19 cellular contexts compared by ENCODE assay signal in the genomic region with DNA sequence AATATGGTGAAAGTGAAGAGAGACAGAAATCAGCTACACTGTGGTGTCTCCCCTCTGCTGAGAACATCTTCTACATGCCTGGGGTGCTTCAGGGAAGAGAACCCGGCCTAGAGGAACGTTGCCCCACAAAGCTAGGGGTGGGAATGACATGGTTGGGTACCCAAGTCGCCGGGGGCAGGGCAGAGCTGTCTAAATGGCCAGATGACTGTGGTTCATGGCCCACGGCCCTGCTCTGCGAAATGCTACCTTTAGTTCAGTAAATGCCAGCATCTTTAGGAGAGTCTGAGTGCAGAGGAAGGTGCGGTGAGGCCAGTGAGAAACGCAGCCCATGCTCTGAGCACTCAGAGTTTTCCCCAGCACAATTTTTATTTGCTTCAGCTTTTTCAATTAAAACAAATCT. TPM values are rescaled to one million over a fixed set of nuclear protein-coding genes. Genes with fewer than 3 reads are reported as not detected.
DNase-seq lines count a peak whose midpoint lies in the region; ATAC-seq and TF ChIP-seq lines count a peak whose summit lies in the region.
"Had no signal": no experiment of that assay in that cellular context is flagged by ENCODE, and none has a peak within 500 bp of the region (broad histone marks: within the 10 kb centered on the region; RNA-seq: fewer than 3 reads in every experiment).

No MANE protein-coding gene starts in this region.

- H3K79me2 ChIP-seq in OCI-LY7 (ENCODE audit: insufficient read depth, low read depth, low read length), result peaks cover 88% of the 10 kb centered on the region

- peaks cover 37% of the 10 kb centered on the region for H3K4me1 ChIP-seq in CD4-positive, CD25-positive, alpha-beta regulatory T cell (ENCODE audit: control insufficient read depth, insufficient read depth, low read length, poor library complexity, severe bottlenecking)
- H3K4me1 ChIP-seq in CD4-positive, alpha-beta memory T cell (ENCODE audit: insufficient read depth, low read length), result peaks cover 77% of the 10 kb centered on the region
- H3K4me1 ChIP-seq in OCI-LY7 (ENCODE audit: insufficient read depth, low read length, poor library complexity, severe bottlenecking), result no peaks in the 10 kb centered on the region

- TF ChIP-seq CTCF in GM10248 (IDR thresholded peaks at IDR 0.05; ENCODE audit: control extremely low read depth, extremely low read depth, low read depth, missing control alignments) (no peak), OCI-LY7 (conservative IDR thresholded peaks at IDR 0.05; ENCODE audit: low read length) (no peak), WERI-Rb-1 (IDR thresholded peaks at IDR 0.05; ENCODE audit: low read depth, low read length) (no peak)

- no peak overlapping the region for H3K27ac ChIP-seq in CD4-positive, CD25-positive, alpha-beta regulatory T cell (ENCODE audit: insufficient read depth, low read length, poor library complexity, severe bottlenecking)
- H3K27ac ChIP-seq in CD4-positive, alpha-beta memory T cell (ENCODE audit: low read depth, low read length), result no peak overlapping the region
- H3K27ac ChIP-seq in OCI-LY7 (ENCODE audit: low read depth, low read length, poor library complexity, severe bottlenecking) (no peak overlapping the region), WERI-Rb-1 (no peak overlapping the region)

- peak overlapping the region in 2 of 3 donors; percentile 75 to 81 for H3K27ac Mint-ChIP-seq in CD4-positive, CD25-positive, alpha-beta regulatory T cell
- peak overlapping the region in 4 of 7 donors; percentile 37 to 67 (median 48) for H3K27ac Mint-ChIP-seq in CD4-positive, alpha-beta memory T cell
- peak overlapping the region; percentile 22 for H3K27ac Mint-ChIP-seq in activated CD8-positive, alpha-beta T cell treated with anti-CD3 and anti-CD28 coated beads, Interleukin-2, amount 10 ng/mL, durations not matched to agents 7 days and 5 days
- peak overlapping the region in 7 of 10 donors; percentile 38 to 80 (median 60) for H3K27ac Mint-ChIP-seq in naive thymus-derived CD8-positive, alpha-beta T cell

- peaks cover 35% of the 10 kb centered on the region for H3K36me3 Mint-ChIP-seq in CD4-positive, CD25-positive, alpha-beta regulatory T cell
- peaks cover 21 to 67% of the 10 kb centered on the region in 2 donors for H3K36me3 Mint-ChIP-seq in CD4-positive, alpha-beta memory T cell
- peaks cover 69% of the 10 kb centered on the region for H3K36me3 Mint-ChIP-seq in activated CD8-positive, alpha-beta T cell treated with anti-CD3 and anti-CD28 coated beads, Interleukin-2, amount 10 ng/mL, durations not matched to agents 7 days and 5 days (ENCODE audit: low read depth)
- H3K36me3 Mint-ChIP-seq in naive thymus-derived CD8-positive, alpha-beta T cell, result peaks cover 0 to 61% (median 18%) of the 10 kb centered on the region in 3 donors

- no peak overlapping the region for H3K4me2 ChIP-seq in OCI-LY7 (ENCODE audit: low read length)
- H3K4me2 ChIP-seq: SK-N-SH had no signal

- POLR2A ChIA-PET in CD4-positive, alpha-beta memory T cell (lab: Charles Lee; ENCODE audit: partially characterized antibody), result interaction anchor here (1.1 to 2.3 kb wide), 2 partner anchors 12 to 102 kb away, joined by 3 to 6 read pairs; no protein-coding TSS in a partner anchor
- POLR2A ChIA-PET in activated CD8-positive, alpha-beta T cell treated with anti-CD3 and anti-CD28 coated beads, Interleukin-2, amount 10 ng/mL, durations not matched to agents 7 days and 5 days (lab: Charles Lee), result interaction anchor here (1.3 kb wide), 1 partner anchor 11 kb away, joined by 4 read pairs; no protein-coding TSS in a partner anchor
- POLR2A ChIA-PET in naive thymus-derived CD8-positive, alpha-beta T cell (lab: Charles Lee), result no interaction called here
- POLR2A ChIA-PET in GM10248 (lab: Yijun Ruan, JAX) (no interaction called here), OCI-LY7 (lab: Charles Lee) (no interaction called here)

- H3K4me1 Mint-ChIP-seq in CD4-positive, CD25-positive, alpha-beta regulatory T cell, result peaks cover 13 to 83% (median 51%) of the 10 kb centered on the region in 4 donors
- H3K4me1 Mint-ChIP-seq in CD4-positive, alpha-beta memory T cell, result peaks cover 57 to 90% (median 72%) of the 10 kb centered on the region in 4 donors
- H3K4me1 Mint-ChIP-seq in activated CD8-positive, alpha-beta T cell treated with anti-CD3 and anti-CD28 coated beads, Interleukin-2, amount 10 ng/mL, durations not matched to agents 7 days and 5 days (ENCODE audit: low read depth), result peaks cover 66% of the 10 kb centered on the region
- H3K4me1 Mint-ChIP-seq in naive thymus-derived CD8-positive, alpha-beta T cell, result peaks cover 40 to 86% (median 84%) of the 10 kb centered on the region in 4 donors

- intact Hi-C loops in CD4-positive, alpha-beta memory T cell (cut with micrococcal nuclease), result no loop called here
- intact Hi-C loops in OCI-LY7 (cut with micrococcal nuclease; ENCODE audit: unreplicated experiment), result no loop called here

- H4K20me1 ChIP-seq in OCI-LY7 (ENCODE audit: insufficient read depth, low read length), result peaks cover 11% of the 10 kb centered on the region; the same call in 1 of the 2 replicates

- no peak for ATAC-seq in CD4-positive, CD25-positive, alpha-beta regulatory T cell (ENCODE audit: low read depth in 2 of 2)
- ATAC-seq in activated CD8-positive, alpha-beta T cell treated with anti-CD3 and anti-CD28 coated beads, Interleukin-2, amount 10 ng/mL, durations not matched to agents 7 days and 5 days, result no peak
- no peak for ATAC-seq in naive thymus-derived CD8-positive, alpha-beta T cell

- H2AFZ ChIP-seq in OCI-LY7 (ENCODE audit: low read length), result no peak overlapping the region

- no peaks in the 10 kb centered on the region for H3K27me3 Mint-ChIP-seq in CD4-positive, CD25-positive, alpha-beta regulatory T cell
- H3K27me3 Mint-ChIP-seq in CD4-positive, alpha-beta memory T cell, result no peaks in the 10 kb centered on the region
- H3K27me3 Mint-ChIP-seq in activated CD8-positive, alpha-beta T cell treated with anti-CD3 and anti-CD28 coated beads, Interleukin-2, amount 10 ng/mL, durations not matched to agents 7 days and 5 days (ENCODE audit: low read depth), result no peaks in the 10 kb centered on the region
- H3K27me3 Mint-ChIP-seq in naive thymus-derived CD8-positive, alpha-beta T cell, result no peaks in the 10 kb centered on the region

- CTCF ChIA-PET in CD4-positive, alpha-beta memory T cell (lab: Charles Lee; ENCODE audit: partially characterized antibody), result no interaction called here
- CTCF ChIA-PET in activated CD8-positive, alpha-beta T cell treated with anti-CD3 and anti-CD28 coated beads, Interleukin-2, amount 10 ng/mL, durations not matched to agents 7 days and 5 days (lab: Charles Lee), result no interaction called here
- CTCF ChIA-PET in GM10248 (lab: Yijun Ruan, JAX) (no interaction called here), OCI-LY7 (lab: Charles Lee; ENCODE audit: unreplicated experiment) (no interaction called here)

- no peaks in the 10 kb centered on the region for H3K9me2 ChIP-seq in OCI-LY7 (ENCODE audit: insufficient read depth, low read length)
- H3K9me2 ChIP-seq: SK-N-SH had no signal

- no peaks in the 10 kb centered on the region for H3K9me3 ChIP-seq in CD4-positive, CD25-positive, alpha-beta regulatory T cell (ENCODE audit: control insufficient read depth in 2 of 2, low read length in 2 of 2)
- no peaks in the 10 kb centered on the region for H3K9me3 ChIP-seq in CD4-positive, alpha-beta memory T cell (ENCODE audit: control insufficient read depth in 1 of 2, low read length in 2 of 2)
- H3K9me3 ChIP-seq in OCI-LY7 (ENCODE audit: low read length) (no peaks in the 10 kb centered on the region), WERI-Rb-1 (ENCODE audit: severe bottlenecking) (no peaks in the 10 kb centered on the region)
- H3K9me3 ChIP-seq: MG63, SK-N-SH had no signal

- no peak for DNase-seq in CD4-positive, CD25-positive, alpha-beta regulatory T cell
- no peak for DNase-seq in CD4-positive, alpha-beta memory T cell
- DNase-seq in activated CD8-positive, alpha-beta T cell treated with anti-CD3 and anti-CD28 coated beads, Interleukin-2, amount 10 ng/mL, durations not matched to agents 7 days and 5 days, result no peak
- no peak for DNase-seq in naive thymus-derived CD8-positive, alpha-beta T cell
- DNase-seq in GM10248 (ENCODE audit: extremely low spot score), result no peak
- DNase-seq in OCI-LY7 (ENCODE audit: low spot score), result no peak
- no peak for DNase-seq in WERI-Rb-1
- DNase-seq: EL, GF-D8, Kasumi-1, MG63, NCI-H1092, NCI-H1436, NCI-H187 treated with DMSO at 0.1 percent for 48 hours, NCI-H2107, NCI-H510A, NCI-H748 treated with DMSO at 0.1 percent for 48 hours, SIG-M5, SK-N-SH had no signal

- H3K4me3 ChIP-seq in CD4-positive, CD25-positive, alpha-beta regulatory T cell (ENCODE audit: low read depth, low read length), result no peak overlapping the region
- H3K4me3 ChIP-seq in CD4-positive, alpha-beta memory T cell (ENCODE audit: low read length in 2 of 2), result no peak overlapping the region
- H3K4me3 ChIP-seq in OCI-LY7 (ENCODE audit: low read depth, low read length, poor library complexity, severe bottlenecking) (no peak overlapping the region), WERI-Rb-1 (ENCODE audit: low read depth, low read length) (no peak overlapping the region)
- H3K4me3 ChIP-seq: MG63 had no signal

- H3K27me3 ChIP-seq in CD4-positive, CD25-positive, alpha-beta regulatory T cell (ENCODE audit: control insufficient read depth, insufficient read depth, low read length), result no peaks in the 10 kb centered on the region
- H3K27me3 ChIP-seq in CD4-positive, alpha-beta memory T cell (ENCODE audit: insufficient read depth, low read length), result no peaks in the 10 kb centered on the region
- H3K27me3 ChIP-seq in WERI-Rb-1 (ENCODE audit: insufficient read depth, low read depth, severe bottlenecking), result no peaks in the 10 kb centered on the region
- H3K27me3 ChIP-seq: MG63 had no signal

- H3K4me3 Mint-ChIP-seq in CD4-positive, CD25-positive, alpha-beta regulatory T cell, result peak overlapping the region in 1 of 4 donors; percentile 33
- peak overlapping the region in 4 of 8 donors; percentile 25 to 69 (median 57) for H3K4me3 Mint-ChIP-seq in CD4-positive, alpha-beta memory T cell
- H3K4me3 Mint-ChIP-seq in activated CD8-positive, alpha-beta T cell treated with anti-CD3 and anti-CD28 coated beads, Interleukin-2, amount 10 ng/mL, durations not matched to agents 7 days and 5 days, result no peak overlapping the region
- H3K4me3 Mint-ChIP-seq in naive thymus-derived CD8-positive, alpha-beta T cell, result peak overlapping the region in 4 of 10 donors; percentile 10 to 36 (median 16)

- no TSS peak for BruUV-seq in OCI-LY7 (replicated peaks; lab: Mats Ljungman, UMichigan)

- peaks cover 27% of the 10 kb centered on the region for H3K36me3 ChIP-seq in CD4-positive, CD25-positive, alpha-beta regulatory T cell (ENCODE audit: control insufficient read depth, insufficient read depth, low read length)
- peaks cover 20% of the 10 kb centered on the region for H3K36me3 ChIP-seq in CD4-positive, alpha-beta memory T cell (ENCODE audit: insufficient read depth, low read length)
- peaks cover 84% of the 10 kb centered on the region for H3K36me3 ChIP-seq in OCI-LY7 (ENCODE audit: insufficient read depth, low read length)
- peaks cover 80% of the 10 kb centered on the region for H3K36me3 ChIP-seq in WERI-Rb-1

- no peaks in the 10 kb centered on the region for H3K9me3 Mint-ChIP-seq in CD4-positive, CD25-positive, alpha-beta regulatory T cell
- peaks cover 0 to 2% (median 0%) of the 10 kb centered on the region in 8 donors for H3K9me3 Mint-ChIP-seq in CD4-positive, alpha-beta memory T cell
- H3K9me3 Mint-ChIP-seq in activated CD8-positive, alpha-beta T cell treated with anti-CD3 and anti-CD28 coated beads, Interleukin-2, amount 10 ng/mL, durations not matched to agents 7 days and 5 days (ENCODE audit: insufficient read depth), result no peaks in the 10 kb centered on the region
- no peaks in the 10 kb centered on the region for H3K9me3 Mint-ChIP-seq in naive thymus-derived CD8-positive, alpha-beta T cell

RNA-seq across cellular contexts. Expression of gene BRD1, which starts 12.8 kb away (rescaled TPM):
- total RNA-seq in CD4-positive, CD25-positive, alpha-beta regulatory T cell, result 133 TPM
- polyA plus RNA-seq in CD4-positive, CD25-positive, alpha-beta regulatory T cell, result 1 to 10 TPM; 2.0 to 2.4 (median 2.2) TPM
- total RNA-seq in CD4-positive, alpha-beta memory T cell, result 10 to 100 TPM; 84.0 to 88.1 TPM
- polyA plus RNA-seq in CD4-positive, alpha-beta memory T cell, result 1 to 10 TPM in 1 of 2 donors, under 1 TPM in 1; 0.94 to 5.1 TPM
- total RNA-seq in activated CD8-positive, alpha-beta T cell treated with anti-CD3 and anti-CD28 coated beads, Interleukin-2, amount 10 ng/mL, durations not matched to agents 7 days and 5 days, result 10 to 100 TPM; 43.0 to 44.3 TPM
- total RNA-seq in naive thymus-derived CD8-positive, alpha-beta T cell, result 10 to 100 TPM; 80.9 to 86.8 TPM
- 1 to 10 TPM; 1.9 to 3.7 (median 2.2) TPM for polyA plus RNA-seq in naive thymus-derived CD8-positive, alpha-beta T cell
- 37.3 and 38.1 TPM in 2 replicates for total RNA-seq in OCI-LY7 (2014; rRNA removed; shearing (Covaris generic))
- total RNA-seq in OCI-LY7 (2022), result 46.6 and 47.3 TPM in 2 replicates

RNA-seq across cellular contexts. Expression of gene ZBED4, which starts 38.8 kb away (rescaled TPM):
- total RNA-seq in CD4-positive, CD25-positive, alpha-beta regulatory T cell, result 17.1 TPM
- 1 to 10 TPM; 6.1 to 7.4 (median 6.9) TPM for polyA plus RNA-seq in CD4-positive, CD25-positive, alpha-beta regulatory T cell
- 10 to 100 TPM; 17.7 to 18.6 TPM for total RNA-seq in CD4-positive, alpha-beta memory T cell
- 10 to 100 TPM in 1 of 2 donors, 1 to 10 TPM in 1; 6.7 to 10.0 TPM for polyA plus RNA-seq in CD4-positive, alpha-beta memory T cell
- 10 to 100 TPM; 19.4 to 19.6 TPM for total RNA-seq in activated CD8-positive, alpha-beta T cell treated with anti-CD3 and anti-CD28 coated beads, Interleukin-2, amount 10 ng/mL, durations not matched to agents 7 days and 5 days
- total RNA-seq in naive thymus-derived CD8-positive, alpha-beta T cell, result 10 to 100 TPM; 17.6 to 18.1 TPM
- 10 to 100 TPM in 1 of 3 donors, 1 to 10 TPM in 2; 5.5 to 11.4 (median 8.1) TPM for polyA plus RNA-seq in naive thymus-derived CD8-positive, alpha-beta T cell
- total RNA-seq in OCI-LY7 (2014; rRNA removed; shearing (Covaris generic)), result 27.8 and 30.4 TPM in 2 replicates
- 31.6 and 33.6 TPM in 2 replicates for total RNA-seq in OCI-LY7 (2022)

Comparison
In these comparisons a context has a peak if more than half of its experiments do, and no peak if none do; other contexts are left out.
1. H3K27ac Mint-ChIP-seq: peak in every context shown above with its lines; median percentile 78 in CD4-positive, CD25-positive, alpha-beta regulatory T cell; 60 in naive thymus-derived CD8-positive, alpha-beta T cell; 48 in CD4-positive, alpha-beta memory T cell; 22 in activated CD8-positive, alpha-beta T cell treated with anti-CD3 and anti-CD28 coated beads, Interleukin-2, amount 10 ng/mL, durations not matched to agents 7 days and 5 days.
2. POLR2A ChIA-PET loops: an anchor here in CD4-positive, alpha-beta memory T cell (1.1 to 2.3 kb wide) and activated CD8-positive, alpha-beta T cell treated with anti-CD3 and anti-CD28 coated beads, Interleukin-2, amount 10 ng/mL, durations not matched to agents 7 days and 5 days (1.3 kb wide); none called in naive thymus-derived CD8-positive, alpha-beta T cell, GM10248 and OCI-LY7.